ENCODE assay signal across 8 cellular contexts in genomic region chr16:23595951-23596720, GRCh38. TPM values are rescaled to one million over a fixed set of nuclear protein-coding genes. Genes with fewer than 3 reads are reported as not detected.
DNase-seq lines count a peak whose midpoint lies in the region; ATAC-seq and TF ChIP-seq lines count a peak whose summit lies in the region.

Gene NDUFAB1 (minus strand): TSS chr16:23596316. CDS start chr16:23596290, 26 bp downstream.

- CTCF ChIA-PET in RWPE1 (lab: Yijun Ruan, JAX) = interaction anchor here (0.6 to 1.2 kb wide), 8 partner anchors 10 to 1583 kb away, joined by 3 to 8 read pairs (median 4); no protein-coding TSS in a partner anchor

- peaks cover 37% of the 10 kb centered on the region for H3K79me2 ChIP-seq in neural cell (replicated peaks; ENCODE audit: insufficient read depth, low read length)

- H3K4me2 ChIP-seq in neural cell (ENCODE audit: low read length) = peak within 1 kb of the TSS; percentile 88

- DNase-seq in GOT3 (lab: John Stamatoyannopoulos, UW) = peak; percentile 76
- DNase-seq in RWPE1 (ENCODE audit: low spot score) = peak; percentile 81
- peak; percentile 87 for DNase-seq in activated effector memory CD4-positive, alpha-beta T cell treated with Interleukin-2 at 50 U/mL for 16 hours
- DNase-seq in fibroblast of the conjunctiva (ENCODE audit: low read depth) = peak; percentile 60
- DNase-seq in stimulated activated naive CD8-positive, alpha-beta T cell treated with anti-CD3 and anti-CD28 coated beads, Interleukin-15, amount 100 ng/mL, for 72 hours = peak; percentile 91 to 94

- H3K27me3 Mint-ChIP-seq in stimulated activated naive CD8-positive, alpha-beta T cell treated with anti-CD3 and anti-CD28 coated beads, Interleukin-15, amount 100 ng/mL, for 72 hours = no peaks in the 10 kb centered on the region

- peak; percentile 30 for TF ChIP-seq EP300 in neural cell (conservative IDR thresholded peaks at IDR 0.05; ENCODE audit: poor library complexity, severe bottlenecking)

- H3K27ac ChIP-seq in RWPE1 (peak within 1 kb of the TSS; percentile 76), neural cell (ENCODE audit: low read length) (peak within 1 kb of the TSS; percentile 62)

- peak within 1 kb of the TSS; percentile 83 to 86 for H3K4me3 Mint-ChIP-seq in stimulated activated naive CD8-positive, alpha-beta T cell treated with anti-CD3 and anti-CD28 coated beads, Interleukin-15, amount 100 ng/mL, for 72 hours

- peaks cover 9% of the 10 kb centered on the region for H3K36me3 ChIP-seq in ES-I3 (ENCODE audit: insufficient read depth, low read length)
- no peaks in the 10 kb centered on the region for H3K36me3 ChIP-seq in neural cell (ENCODE audit: insufficient read depth, low read length)

- H3F3A ChIP-seq in neural cell (ENCODE audit: insufficient read depth, low read length, poor library complexity, severe bottlenecking) = no peaks in the 10 kb centered on the region

- peak; percentile 43 for TF ChIP-seq RAD21 in neural cell (conservative IDR thresholded peaks at IDR 0.05)

- no peaks in the 10 kb centered on the region for H4K20me1 ChIP-seq in neural cell (ENCODE audit: insufficient read depth)

- no peaks in the 10 kb centered on the region for H3K9me3 Mint-ChIP-seq in stimulated activated naive CD8-positive, alpha-beta T cell treated with anti-CD3 and anti-CD28 coated beads, Interleukin-15, amount 100 ng/mL, for 72 hours

- H3K9me3 ChIP-seq in ES-I3 (ENCODE audit: control insufficient read depth, insufficient read depth, low read length) (no peaks in the 10 kb centered on the region), neural cell (ENCODE audit: low read length) (no peaks in the 10 kb centered on the region)

- H3K9ac ChIP-seq in ES-I3 (ENCODE audit: low read depth, low read length) (peak within 1 kb of the TSS; percentile 90), neural cell (ENCODE audit: low read length) (peak within 1 kb of the TSS; percentile 87)

- POLR2A ChIA-PET in RWPE1 (lab: Yijun Ruan, JAX; ENCODE audit: low non-redundant PET) = no interaction called here

- ATAC-seq in stimulated activated naive CD8-positive, alpha-beta T cell treated with anti-CD3 and anti-CD28 coated beads, Interleukin-15, amount 100 ng/mL, for 72 hours = peak; percentile 98

- H3K27me3 ChIP-seq in neural cell (ENCODE audit: insufficient read depth, low read depth, low read length) = no peaks in the 10 kb centered on the region

- peak within 1 kb of the TSS; percentile 81 for H2AFZ ChIP-seq in neural cell (ENCODE audit: low read depth, low read length)

- no peaks in the 10 kb centered on the region for H3K9me2 ChIP-seq in neural cell (ENCODE audit: insufficient read depth, low read length)

- peaks cover 23% of the 10 kb centered on the region for H3K4me1 ChIP-seq in ES-I3 (ENCODE audit: insufficient read depth, low read length)

- H3K4me1 Mint-ChIP-seq in stimulated activated naive CD8-positive, alpha-beta T cell treated with anti-CD3 and anti-CD28 coated beads, Interleukin-15, amount 100 ng/mL, for 72 hours = peaks cover 52% of the 10 kb centered on the region

- TF ChIP-seq CTCF in LNCAP (IDR thresholded peaks at IDR 0.05) (peak; percentile 100), RWPE1 (conservative IDR thresholded peaks at IDR 0.05; ENCODE audit: low read depth) (peak; percentile 99), neural cell (IDR thresholded peaks at IDR 0.05; ENCODE audit: poor library complexity, severe bottlenecking) (peak; percentile 99)

- H3K27ac Mint-ChIP-seq in stimulated activated naive CD8-positive, alpha-beta T cell treated with anti-CD3 and anti-CD28 coated beads, Interleukin-15, amount 100 ng/mL, for 72 hours = peak within 1 kb of the TSS; percentile 90 to 91

- peak within 1 kb of the TSS; percentile 84 for H3K4me3 ChIP-seq in neural cell (ENCODE audit: low read length)

TF ChIP-seq in neural cell, 6 proteins besides CTCF, POLR2A, EP300 and RAD21:
- peak; percentile 81 for TF ChIP-seq TAF1 (IDR thresholded peaks at IDR 0.05; ENCODE audit: low read depth)
- TF ChIP-seq SMC3 (conservative IDR thresholded peaks at IDR 0.05; ENCODE audit: poor library complexity) = peak; percentile 63
- TF ChIP-seq EZH2 (IDR thresholded peaks at IDR 0.05; ENCODE audit: borderline replicate concordance, insufficient read depth, low read length, poor library complexity, severe bottlenecking) = no peak
- TF ChIP-seq MXI1 (conservative IDR thresholded peaks at IDR 0.05; ENCODE audit: poor library complexity, severe bottlenecking) = peak; percentile 87
- TF ChIP-seq, protein P1, sequence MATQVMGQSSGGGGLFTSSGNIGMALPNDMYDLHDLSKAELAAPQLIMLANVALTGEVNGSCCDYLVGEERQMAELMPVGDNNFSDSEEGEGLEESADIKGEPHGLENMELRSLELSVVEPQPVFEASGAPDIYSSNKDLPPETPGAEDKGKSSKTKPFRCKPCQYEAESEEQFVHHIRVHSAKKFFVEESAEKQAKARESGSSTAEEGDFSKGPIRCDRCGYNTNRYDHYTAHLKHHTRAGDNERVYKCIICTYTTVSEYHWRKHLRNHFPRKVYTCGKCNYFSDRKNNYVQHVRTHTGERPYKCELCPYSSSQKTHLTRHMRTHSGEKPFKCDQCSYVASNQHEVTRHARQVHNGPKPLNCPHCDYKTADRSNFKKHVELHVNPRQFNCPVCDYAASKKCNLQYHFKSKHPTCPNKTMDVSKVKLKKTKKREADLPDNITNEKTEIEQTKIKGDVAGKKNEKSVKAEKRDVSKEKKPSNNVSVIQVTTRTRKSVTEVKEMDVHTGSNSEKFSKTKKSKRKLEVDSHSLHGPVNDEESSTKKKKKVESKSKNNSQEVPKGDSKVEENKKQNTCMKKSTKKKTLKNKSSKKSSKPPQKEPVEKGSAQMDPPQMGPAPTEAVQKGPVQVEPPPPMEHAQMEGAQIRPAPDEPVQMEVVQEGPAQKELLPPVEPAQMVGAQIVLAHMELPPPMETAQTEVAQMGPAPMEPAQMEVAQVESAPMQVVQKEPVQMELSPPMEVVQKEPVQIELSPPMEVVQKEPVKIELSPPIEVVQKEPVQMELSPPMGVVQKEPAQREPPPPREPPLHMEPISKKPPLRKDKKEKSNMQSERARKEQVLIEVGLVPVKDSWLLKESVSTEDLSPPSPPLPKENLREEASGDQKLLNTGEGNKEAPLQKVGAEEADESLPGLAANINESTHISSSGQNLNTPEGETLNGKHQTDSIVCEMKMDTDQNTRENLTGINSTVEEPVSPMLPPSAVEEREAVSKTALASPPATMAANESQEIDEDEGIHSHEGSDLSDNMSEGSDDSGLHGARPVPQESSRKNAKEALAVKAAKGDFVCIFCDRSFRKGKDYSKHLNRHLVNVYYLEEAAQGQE (IDR thresholded peaks at IDR 0.05; ENCODE audit: borderline replicate concordance) = peak; percentile 62
- TF ChIP-seq POLR2AphosphoS5 (IDR thresholded peaks at IDR 0.05) = peak; percentile 88

RNA-seq across cellular contexts. Expression of gene NDUFAB1, which starts in this region (rescaled TPM):
- polyA plus RNA-seq in neural cell = 428 and 492 TPM in 2 replicates
- polyA minus RNA-seq in neural cell = 88.9 and 94.9 TPM in 2 replicates

Comparison
In these comparisons a context has a peak if more than half of its experiments do, and no peak if none do; other contexts are left out.
1. Peak in every context shown above with its lines: DNase-seq, ATAC-seq, H3K4me3 ChIP-seq and H3K27ac ChIP-seq.